8 cellular contexts compared by ENCODE assay signal in genomic region chr16:4327782-4328579, GRCh38. TPM values are rescaled to one million over a fixed set of nuclear protein-coding genes. Genes with fewer than 3 reads are reported as not detected.
DNase-seq lines count a peak whose midpoint lies in the region; ATAC-seq and TF ChIP-seq lines count a peak whose summit lies in the region.

No MANE protein-coding gene starts in this region.

- no peaks in the 10 kb centered on the region for H3K79me2 ChIP-seq in MM.1S (ENCODE audit: low read length)

- H3K27ac ChIP-seq in MM.1S (ENCODE audit: low read length) (no peak overlapping the region), ectodermal cell (ENCODE audit: insufficient read depth, low read depth, low read length, poor library complexity, severe bottlenecking) (no peak overlapping the region), left lung (peak overlapping the region; percentile 68 to 80)

- H3K9me3 ChIP-seq in MM.1S (replicated peaks; ENCODE audit: insufficient read depth, low read length), result no peaks in the 10 kb centered on the region
- no peaks in the 10 kb centered on the region for H3K9me3 ChIP-seq in ectodermal cell (ENCODE audit: control insufficient read depth, low read length)
- H3K9me3 ChIP-seq in left lung, result no peaks in the 10 kb centered on the region

- H3K27me3 ChIP-seq in MM.1S (replicated peaks; ENCODE audit: insufficient read depth, low read length) (peaks cover 31% of the 10 kb centered on the region), ectodermal cell (ENCODE audit: control insufficient read depth, insufficient read depth, low read length, poor library complexity, severe bottlenecking) (no peaks in the 10 kb centered on the region), left lung (peaks cover 0 to 19% of the 10 kb centered on the region in 2 donors)

- POLR2A ChIA-PET in activated CD4-positive, alpha-beta T cell treated with anti-CD3 and anti-CD28 coated beads, Interleukin-2, amount 10 ng/mL, durations not matched to agents 7 days and 5 days (lab: Charles Lee), result no interaction called here

- H3K27me3 Mint-ChIP-seq in activated CD4-positive, alpha-beta T cell treated with anti-CD3 and anti-CD28 coated beads, Interleukin-2, amount 10 ng/mL, durations not matched to agents 7 days and 5 days, result peaks cover 2% of the 10 kb centered on the region

- TF ChIP-seq CTCF in MM.1S (IDR thresholded peaks at IDR 0.05; ENCODE audit: low read length) (peak; percentile 46), left lung (IDR thresholded peaks at IDR 0.05) (peak; percentile 37 to 60)

- H3F3A ChIP-seq in MM.1S (ENCODE audit: insufficient read depth, low read length), result no peaks in the 10 kb centered on the region

- H3K9ac ChIP-seq in MM.1S (ENCODE audit: low read length), result no peak overlapping the region; the same call in 1 of the 2 replicates

- CTCF ChIA-PET in activated CD4-positive, alpha-beta T cell treated with anti-CD3 and anti-CD28 coated beads, Interleukin-2, amount 10 ng/mL, durations not matched to agents 7 days and 5 days (lab: Charles Lee), result interaction anchor here (0.6 to 1.7 kb wide), 4 partner anchors 10 to 19 kb away, joined by 3 to 6 read pairs (median 4); partner anchors contain the start of gene GLIS2

- H3K9me2 ChIP-seq in MM.1S (replicated peaks; ENCODE audit: insufficient read depth, low read length), result no peaks in the 10 kb centered on the region

- no peaks in the 10 kb centered on the region for H3K36me3 ChIP-seq in MM.1S (replicated peaks; ENCODE audit: insufficient read depth, low read length)
- H3K36me3 ChIP-seq in ectodermal cell (ENCODE audit: control insufficient read depth, insufficient read depth, low read length), result no peaks in the 10 kb centered on the region
- H3K36me3 ChIP-seq in left lung, result peaks cover 0 to 10% of the 10 kb centered on the region in 2 donors

- ATAC-seq in left lung, result peak; percentile 78
- ATAC-seq in GM18517 (IDR thresholded peaks at IDR 0.05; ENCODE audit: unreplicated experiment), result no peak
- no peak for ATAC-seq in HG03135 (IDR thresholded peaks at IDR 0.05; ENCODE audit: unreplicated experiment)

- no peaks in the 10 kb centered on the region for H4K20me1 ChIP-seq in MM.1S (ENCODE audit: insufficient read depth, low read length)

- H3K36me3 Mint-ChIP-seq in activated CD4-positive, alpha-beta T cell treated with anti-CD3 and anti-CD28 coated beads, Interleukin-2, amount 10 ng/mL, durations not matched to agents 7 days and 5 days (ENCODE audit: low read depth), result no peaks in the 10 kb centered on the region

- H3K4me1 Mint-ChIP-seq in activated CD4-positive, alpha-beta T cell treated with anti-CD3 and anti-CD28 coated beads, Interleukin-2, amount 10 ng/mL, durations not matched to agents 7 days and 5 days, result peaks cover 8% of the 10 kb centered on the region

- no peaks in the 10 kb centered on the region for H3K9me3 Mint-ChIP-seq in activated CD4-positive, alpha-beta T cell treated with anti-CD3 and anti-CD28 coated beads, Interleukin-2, amount 10 ng/mL, durations not matched to agents 7 days and 5 days

- no peaks in the 10 kb centered on the region for H3K4me1 ChIP-seq in MM.1S (ENCODE audit: low read length)
- H3K4me1 ChIP-seq in ectodermal cell (ENCODE audit: control insufficient read depth, insufficient read depth, low read length), result peaks cover 16% of the 10 kb centered on the region
- peaks cover 49 to 82% of the 10 kb centered on the region in 2 donors for H3K4me1 ChIP-seq in left lung

- DNase-seq in DMS53 (lab: John Stamatoyannopoulos, UW), result peak; percentile 75
- peak; percentile 55 for DNase-seq in MM.1S
- DNase-seq in activated CD4-positive, alpha-beta T cell treated with anti-CD3 and anti-CD28 coated beads, Interleukin-2, amount 10 ng/mL, durations not matched to agents 7 days and 5 days, result peak; percentile 55
- DNase-seq in left lung, result peak; percentile 80 to 88
- peak in 3 of 4 experiments; percentile 19 to 51 (median 46) for DNase-seq in stimulated activated CD4-positive, alpha-beta T cell treated with anti-CD3 and anti-CD28 coated beads, Interleukin-1b, Interleukin-23, amount 100 ng/mL, for 24 hours (ENCODE audit: low read depth in 4 of 4, low spot score in 1 of 4)

- peak overlapping the region; percentile 30; the same call in 1 of the 2 replicates for H2AFZ ChIP-seq in MM.1S (ENCODE audit: low read length)

- 1 to 2% methylated on average over 49 of the region's 49 CpGs for WGBS in ectodermal cell, 2 experiments

- intact Hi-C loops in left lung (cut with DNase I), result no loop called here

- H3K4me2 ChIP-seq in MM.1S (ENCODE audit: low read depth, low read length), result peak overlapping the region; percentile 78; the same call in 1 of the 2 replicates

- H3K4me3 ChIP-seq in MM.1S (ENCODE audit: low read length), result peak overlapping the region; percentile 40; the same call in 1 of the 2 replicates
- H3K4me3 ChIP-seq in ectodermal cell (ENCODE audit: insufficient read depth, low read depth, low read length), result peak overlapping the region; percentile 32
- peak overlapping the region; percentile 25 to 27 for H3K4me3 ChIP-seq in left lung

- no peak overlapping the region for H3K27ac Mint-ChIP-seq in activated CD4-positive, alpha-beta T cell treated with anti-CD3 and anti-CD28 coated beads, Interleukin-2, amount 10 ng/mL, durations not matched to agents 7 days and 5 days

- H3K4me3 Mint-ChIP-seq in activated CD4-positive, alpha-beta T cell treated with anti-CD3 and anti-CD28 coated beads, Interleukin-2, amount 10 ng/mL, durations not matched to agents 7 days and 5 days, result no peak overlapping the region

RNA-seq across cellular contexts. Expression of gene GLIS2, which starts 12.1 kb away (rescaled TPM):
- total RNA-seq in activated CD4-positive, alpha-beta T cell treated with anti-CD3 and anti-CD28 coated beads, Interleukin-2, amount 10 ng/mL, durations not matched to agents 7 days and 5 days, result under 1 TPM; 0.12 to 0.17 TPM
- 10.6 TPM for polyA plus RNA-seq in ectodermal cell (2013, experiment 1 of 4)
- 10.8 TPM for polyA plus RNA-seq in ectodermal cell (2013, experiment 2 of 4)
- polyA plus RNA-seq in ectodermal cell (2013, experiment 3 of 4), result 9.1 TPM
- polyA plus RNA-seq in ectodermal cell (2013, experiment 4 of 4), result 10.0 TPM
- total RNA-seq in left lung, result 10 to 100 TPM; 28.9 to 31.0 TPM

RNA-seq across cellular contexts. Expression of gene PAM16, which starts 23.1 kb away (rescaled TPM):
- 10 to 100 TPM; 35.1 to 39.3 TPM for total RNA-seq in activated CD4-positive, alpha-beta T cell treated with anti-CD3 and anti-CD28 coated beads, Interleukin-2, amount 10 ng/mL, durations not matched to agents 7 days and 5 days
- 40.9 TPM for polyA plus RNA-seq in ectodermal cell (2013, experiment 1 of 4)
- 41.8 TPM for polyA plus RNA-seq in ectodermal cell (2013, experiment 2 of 4)
- 46.4 TPM for polyA plus RNA-seq in ectodermal cell (2013, experiment 3 of 4)
- polyA plus RNA-seq in ectodermal cell (2013, experiment 4 of 4), result 47.3 TPM
- 10 to 100 TPM; 26.2 to 44.6 TPM for total RNA-seq in left lung

RNA-seq across cellular contexts. Expression of gene VASN, which starts 43.7 kb away (rescaled TPM):
- total RNA-seq in activated CD4-positive, alpha-beta T cell treated with anti-CD3 and anti-CD28 coated beads, Interleukin-2, amount 10 ng/mL, durations not matched to agents 7 days and 5 days, result not detected
- 16.2 TPM for polyA plus RNA-seq in ectodermal cell (2013, experiment 1 of 4)
- polyA plus RNA-seq in ectodermal cell (2013, experiment 2 of 4), result 13.3 TPM
- 14.9 TPM for polyA plus RNA-seq in ectodermal cell (2013, experiment 3 of 4)
- polyA plus RNA-seq in ectodermal cell (2013, experiment 4 of 4), result 16.3 TPM
- 10 to 100 TPM; 24.5 to 28.3 TPM for total RNA-seq in left lung

RNA-seq across cellular contexts. Expression of gene TFAP4, which starts 55.2 kb away (rescaled TPM):
- 10 to 100 TPM; 19.3 to 19.7 TPM for total RNA-seq in activated CD4-positive, alpha-beta T cell treated with anti-CD3 and anti-CD28 coated beads, Interleukin-2, amount 10 ng/mL, durations not matched to agents 7 days and 5 days
- polyA plus RNA-seq in ectodermal cell (2013, experiment 1 of 4), result 34.6 TPM
- polyA plus RNA-seq in ectodermal cell (2013, experiment 2 of 4), result 28.0 TPM
- polyA plus RNA-seq in ectodermal cell (2013, experiment 3 of 4), result 25.0 TPM
- polyA plus RNA-seq in ectodermal cell (2013, experiment 4 of 4), result 25.2 TPM
- total RNA-seq in left lung, result 10 to 100 TPM in 1 of 2 donors, 1 to 10 TPM in 1; 6.4 to 12.8 TPM

Comparison
In these comparisons a context has a peak if more than half of its experiments do, and no peak if none do; other contexts are left out.
1. H3K27ac ChIP-seq: peak in left lung (2 of 2); none in MM.1S (single experiment) and ectodermal cell (single experiment).
2. RNA of gene GLIS2, which starts 12.1 kb away (total RNA-seq): 28.9 to 31.0 TPM in left lung; 0.12 to 0.17 TPM in activated CD4-positive, alpha-beta T cell treated with anti-CD3 and anti-CD28 coated beads, Interleukin-2, amount 10 ng/mL, durations not matched to agents 7 days and 5 days; every median in the first group is over 10 times any median in the second.
3. RNA of gene VASN, which starts 43.7 kb away (total RNA-seq): 24.5 to 28.3 TPM in left lung; not detected in activated CD4-positive, alpha-beta T cell treated with anti-CD3 and anti-CD28 coated beads, Interleukin-2, amount 10 ng/mL, durations not matched to agents 7 days and 5 days; every median in the first group is over 10 times any median in the second.
4. Peak in every context shown above with its lines, with median percentiles within 50 percentile points of each other: DNase-seq and H3K4me3 ChIP-seq.